In the genomic region with DNA sequence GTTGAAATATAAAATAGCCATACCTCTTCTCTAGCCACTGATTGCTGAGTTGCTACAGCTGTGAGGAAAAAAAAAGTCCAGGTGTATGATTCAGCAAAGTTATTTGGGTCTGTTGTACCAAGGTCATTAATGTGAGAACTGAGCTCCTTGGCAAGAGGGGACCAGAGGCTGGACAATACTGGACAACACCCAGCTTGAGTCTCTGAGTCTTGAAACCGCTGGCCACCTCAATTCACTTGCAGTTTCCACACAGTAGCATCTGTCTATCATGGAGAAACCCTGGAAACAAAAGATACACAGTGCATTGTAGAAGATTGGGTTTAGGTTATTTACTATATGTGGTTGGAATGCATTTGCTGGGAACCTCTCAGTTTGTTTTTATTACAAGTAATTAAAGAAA, we compare ENCODE assay signal across 8 cellular contexts.
DNase-seq lines count a peak whose midpoint lies in the region; ATAC-seq and TF ChIP-seq lines count a peak whose summit lies in the region.

No MANE protein-coding gene starts in this region.

- H3K36me3 ChIP-seq in HCT116 (ENCODE audit: control insufficient read depth in 1 of 2, insufficient read depth in 2 of 2, low read length in 2 of 2) (no peaks in the 10 kb centered on the region), iPS-18a (ENCODE audit: control insufficient read depth, low read depth, low read length) (no peaks in the 10 kb centered on the region)

- CTCF ChIA-PET in HCT116 (lab: Charles Lee): no interaction called here

- H3K27ac ChIP-seq in HCT116 (ENCODE audit: low read depth, low read length) (peak overlapping the region; percentile 63; the same call in 1 of the 2 replicates), iPS-18a (ENCODE audit: low read length) (peak overlapping the region; percentile 59)

- H4K20me1 ChIP-seq in HCT116 (ENCODE audit: insufficient read depth): no peaks in the 10 kb centered on the region

- intact Hi-C loops in HCT116 (cut with micrococcal nuclease): loop anchor here (5.0 kb wide), 1 partner anchor 52 kb away; no protein-coding TSS in a partner anchor

- peaks cover 5% of the 10 kb centered on the region for H3K36me3 Mint-ChIP-seq in activated T-helper 17 cell treated with anti-CD3 and anti-CD28 coated beads, Interleukin-2, amount 50 U/mL, for 72 hours (ENCODE audit: low read depth)

- no peak for TF ChIP-seq CTCF in HCT116 (IDR thresholded peaks at IDR 0.05 in 2 of 3, conservative IDR thresholded peaks at IDR 0.05 in 1 of 3; ENCODE audit: borderline replicate concordance in 1 of 3, insufficient read depth in 1 of 3, low read depth in 2 of 3, low read length in 2 of 3)

- H3K4me3 ChIP-seq in HCT116 (replicated peaks in 1 of 2; ENCODE audit: low read depth in 1 of 2, low read length in 2 of 2): no peak overlapping the region
- no peak overlapping the region for H3K4me3 ChIP-seq in iPS-18a (ENCODE audit: low read length)

- ATAC-seq in HCT116 (0 out of 2 replicates have a peak, but pooled peaks have one; percentile 8), HG02610 (IDR thresholded peaks at IDR 0.05; ENCODE audit: unreplicated experiment) (no peak)
- ATAC-seq in activated T-helper 17 cell treated with anti-CD3 and anti-CD28 coated beads, Interleukin-2, amount 50 U/mL, for 72 hours (replicated peaks): no peak

- H3K9me2 ChIP-seq in HCT116 (ENCODE audit: insufficient read depth): no peaks in the 10 kb centered on the region

- POLR2A ChIA-PET in HCT116 (lab: Charles Lee): interaction anchor here (0.7 to 1.3 kb wide), 2 partner anchors 46 to 192 kb away, joined by 3 to 5 read pairs; a partner anchor contains a TSS

- RAD21 ChIA-PET in HCT116 (lab: Charles Lee; ENCODE audit: low non-redundant PET in 1 of 2, low total read pairs in 2 of 2, uncharacterized antibody in 2 of 2, unreplicated experiment in 2 of 2): no interaction called here

- H3K79me2 ChIP-seq in HCT116 (ENCODE audit: insufficient read depth, low read length): no peaks in the 10 kb centered on the region

- H3K4me3 Mint-ChIP-seq in activated T-helper 17 cell treated with anti-CD3 and anti-CD28 coated beads, Interleukin-2, amount 50 U/mL, for 72 hours: peak overlapping the region; percentile 72

- H3K27me3 ChIP-seq in HCT116 (ENCODE audit: insufficient read depth, low read length) (no peaks in the 10 kb centered on the region), iPS-18a (ENCODE audit: control insufficient read depth, insufficient read depth, low read length) (no peaks in the 10 kb centered on the region)

- no peaks in the 10 kb centered on the region for H3K9me3 ChIP-seq in HCT116 (ENCODE audit: control insufficient read depth in 1 of 2, insufficient read depth in 1 of 2, low read depth in 1 of 2, low read length in 2 of 2)
- no peaks in the 10 kb centered on the region for H3K9me3 ChIP-seq in iPS-18a (ENCODE audit: control insufficient read depth, low read depth, low read length)

- no TSS peak for BruUV-seq in HCT116 (replicated peaks; lab: Mats Ljungman, UMichigan)

- peak; percentile 59 for DNase-seq in A172 (ENCODE audit: low spot score)
- no peak for DNase-seq in HCT116 (ENCODE audit: low read depth, low spot score)
- DNase-seq in central memory CD4-positive, alpha-beta T cell: no peak
- no peak for DNase-seq in stimulated activated CD4-positive, alpha-beta T cell treated with anti-CD3 and anti-CD28 coated beads, Interleukin-12 subunit alpha, Interleukin-12 subunit beta, amount 100 ng/mL, for 4 hours
- no peak for DNase-seq in NCI-H510A treated with DMSO at 0.1 percent for 48 hours (lab: John Stamatoyannopoulos, UW)

- H3K9ac ChIP-seq in HCT116 (ENCODE audit: low read length) (0 out of 2 replicates have a peak overlapping the region, but pooled peaks have one; percentile 50), iPS-18a (ENCODE audit: low read length) (peak overlapping the region; percentile 51)

- no peak for TF ChIP-seq RAD21 in HCT116 (IDR thresholded peaks at IDR 0.05; ENCODE audit: low read depth)

- no peaks in the 10 kb centered on the region for H3K27me3 Mint-ChIP-seq in activated T-helper 17 cell treated with anti-CD3 and anti-CD28 coated beads, Interleukin-2, amount 50 U/mL, for 72 hours

- H3K9me3 Mint-ChIP-seq in activated T-helper 17 cell treated with anti-CD3 and anti-CD28 coated beads, Interleukin-2, amount 50 U/mL, for 72 hours: no peaks in the 10 kb centered on the region

- H3K4me1 Mint-ChIP-seq in activated T-helper 17 cell treated with anti-CD3 and anti-CD28 coated beads, Interleukin-2, amount 50 U/mL, for 72 hours: peaks cover 45% of the 10 kb centered on the region

- H3K4me2 ChIP-seq in HCT116 (ENCODE audit: low read length): peak overlapping the region; percentile 80

- no peak overlapping the region for H2AFZ ChIP-seq in HCT116 (ENCODE audit: low read depth, low read length, poor library complexity, severe bottlenecking)

- peak overlapping the region; percentile 98 for H3K27ac Mint-ChIP-seq in activated T-helper 17 cell treated with anti-CD3 and anti-CD28 coated beads, Interleukin-2, amount 50 U/mL, for 72 hours

- TF ChIP-seq POLR2A in HCT116 (IDR thresholded peaks at IDR 0.05; ENCODE audit: borderline replicate concordance, extremely low read depth, insufficient read depth, insufficient read length): no peak

- peaks cover 27 to 33% of the 10 kb centered on the region in 2 experiments for H3K4me1 ChIP-seq in HCT116 (ENCODE audit: control insufficient read depth in 1 of 2, insufficient read depth in 2 of 2, low read length in 2 of 2)
- H3K4me1 ChIP-seq in iPS-18a (ENCODE audit: control insufficient read depth, low read depth, low read length): peaks cover 47% of the 10 kb centered on the region

TF ChIP-seq in HCT116, 20 proteins besides CTCF, POLR2A, EP300 and RAD21:
- TF ChIP-seq SRF (IDR thresholded peaks at IDR 0.05; ENCODE audit: low read depth) (no peak), JUND (IDR thresholded peaks at IDR 0.05) (no peak), ZNF274 (IDR thresholded peaks at IDR 0.05; ENCODE audit: low read depth, low read length) (no peak), TCF7L2 (IDR thresholded peaks at IDR 0.05; ENCODE audit: borderline replicate concordance, extremely low read depth, insufficient read depth, insufficient read length) (no peak)
TF ChIP-seq in HCT116: peak in this region for 0.
